Comparison of ENCODE assay signal across 19 cellular contexts in genomic region chr1:15236226-15237145, GRCh38. TPM values are rescaled to one million over a fixed set of nuclear protein-coding genes. Genes with fewer than 3 reads are reported as not detected.
DNase-seq lines count a peak whose midpoint lies in the region; TF ChIP-seq lines count a peak whose summit lies in the region.
"Had no signal": no experiment of that assay in that cellular context is flagged by ENCODE, and none has a peak within 500 bp of the region (broad histone marks: within the 10 kb centered on the region; RNA-seq: fewer than 3 reads in every experiment).

No MANE protein-coding gene starts in this region.

- no peak overlapping the region for H3K9ac ChIP-seq in neural progenitor cell

- no peaks in the 10 kb centered on the region for H3K36me3 Mint-ChIP-seq in neural progenitor cell
- H3K36me3 Mint-ChIP-seq: CD14-positive monocyte, memory B cell had no signal

- no peak overlapping the region for H3K4me2 ChIP-seq in neural progenitor cell

- H3K36me3 ChIP-seq in neural progenitor cell = no peaks in the 10 kb centered on the region
- H3K36me3 ChIP-seq: heart right ventricle, upper lobe of right lung had no signal

- peaks cover 33% of the 10 kb centered on the region for H3K4me1 Mint-ChIP-seq in neural progenitor cell

- H3K27me3 ChIP-seq in neural progenitor cell = no peaks in the 10 kb centered on the region
- H3K27me3 ChIP-seq: upper lobe of right lung had no signal

- H4K20me1 ChIP-seq in neural progenitor cell (ENCODE audit: low read depth) = no peaks in the 10 kb centered on the region

- H3F3A ChIP-seq in neural progenitor cell (ENCODE audit: low read depth) = no peaks in the 10 kb centered on the region

- H3K4me3 Mint-ChIP-seq in neural progenitor cell = no peak overlapping the region
- H3K4me3 Mint-ChIP-seq: activated B cell treated with CpG ODN at 0.5 μM for 24 hours; activated CD8-positive, alpha-beta T cell treated with anti-CD3 and anti-CD28 coated beads, Interleukin-2, amount 10 ng/mL, durations not matched to agents 7 days and 5 days; CD14-positive monocyte; memory B cell; T-helper 1 cell treated with Interleukin-12 subunit alpha and Interleukin-12 subunit beta and Interleukin-4 antibody, amounts not matched to agents 30 μg/mL and 1 μg/mL, for 36 hours had no signal

- H3K79me2 ChIP-seq in neural progenitor cell (ENCODE audit: low read depth) = no peaks in the 10 kb centered on the region

- peaks cover 3% of the 10 kb centered on the region for H3K9me3 Mint-ChIP-seq in neural progenitor cell
- H3K9me3 Mint-ChIP-seq: activated B cell treated with CpG ODN at 0.5 μM for 24 hours; memory B cell; T-helper 1 cell treated with Interleukin-12 subunit alpha and Interleukin-12 subunit beta and Interleukin-4 antibody, amounts not matched to agents 30 μg/mL and 1 μg/mL, for 36 hours had no signal

- TF ChIP-seq CTCF in astrocyte of the spinal cord (IDR thresholded peaks at IDR 0.05; ENCODE audit: low read depth, low read length) (no peak), neural progenitor cell (IDR thresholded peaks at IDR 0.05) (no peak), coronary artery (IDR thresholded peaks at IDR 0.05) (no peak)

- no peak overlapping the region for H3K27ac ChIP-seq in neural progenitor cell
- H3K27ac ChIP-seq in coronary artery = no peak overlapping the region
- H3K27ac ChIP-seq: heart right ventricle, upper lobe of right lung had no signal

- H3K4me3 ChIP-seq in astrocyte of the spinal cord (ENCODE audit: low read depth, low read length) = no peak overlapping the region
- H3K4me3 ChIP-seq in neural progenitor cell = no peak overlapping the region
- no peak overlapping the region for H3K4me3 ChIP-seq in coronary artery
- H3K4me3 ChIP-seq: heart right ventricle, upper lobe of right lung had no signal

- H3K9me3 ChIP-seq in neural progenitor cell (ENCODE audit: low read depth) = no peaks in the 10 kb centered on the region
- H3K9me3 ChIP-seq: heart right ventricle, upper lobe of right lung had no signal

- in situ Hi-C loops in astrocyte of the spinal cord (cut with HindIII; ENCODE audit: low sequenced_read_pairs) = no loop called here

- DNase-seq in GM03348 (ENCODE audit: low spot score) (peak; percentile 24), NAMALWA (ENCODE audit: low spot score) (peak; percentile 26), astrocyte of the spinal cord (ENCODE audit: low read depth, low spot score) (peak; percentile 32), neural progenitor cell (ENCODE audit: low spot score) (no peak), coronary artery (ENCODE audit: low spot score) (no peak), DMS53 (lab: John Stamatoyannopoulos, UW) (no peak), NCI-H2196 treated with DMSO at 0.1 percent for 48 hours (lab: John Stamatoyannopoulos, UW; ENCODE audit: unreplicated experiment) (no peak)
- no peak for DNase-seq in activated effector memory CD4-positive, alpha-beta T cell treated with Interleukin-2 at 50 U/mL for 16 hours
- DNase-seq: activated B cell treated with CpG ODN at 0.5 μM for 24 hours; activated CD8-positive, alpha-beta T cell treated with anti-CD3 and anti-CD28 coated beads, Interleukin-2, amount 10 ng/mL, durations not matched to agents 7 days and 5 days; heart right ventricle; NCI-H226; stimulated activated CD4-positive, alpha-beta T cell treated with anti-CD3 and anti-CD28 coated beads, Interleukin-15, amount 100 ng/mL, for 24 hours; stimulated activated naive CD8-positive, alpha-beta T cell treated with anti-CD3 and anti-CD28 coated beads, Interleukin-15, Interleukin-2, amounts not matched to agents 100 U/mL and 50 U/mL, for 24 hours had no signal

- H3K27me3 Mint-ChIP-seq in neural progenitor cell (ENCODE audit: insufficient read depth, low read depth) = peaks cover 3% of the 10 kb centered on the region

- H3K27ac Mint-ChIP-seq in neural progenitor cell = no peak overlapping the region
- H3K27ac Mint-ChIP-seq: activated B cell treated with CpG ODN at 0.5 μM for 24 hours; activated CD8-positive, alpha-beta T cell treated with anti-CD3 and anti-CD28 coated beads, Interleukin-2, amount 10 ng/mL, durations not matched to agents 7 days and 5 days; memory B cell; T-helper 1 cell treated with Interleukin-12 subunit alpha and Interleukin-12 subunit beta and Interleukin-4 antibody, amounts not matched to agents 30 μg/mL and 1 μg/mL, for 36 hours had no signal

- H3K4me1 ChIP-seq in neural progenitor cell = peaks cover 12% of the 10 kb centered on the region
- H3K4me1 ChIP-seq: upper lobe of right lung had no signal

- H2AFZ ChIP-seq in neural progenitor cell (replicated peaks) = peak overlapping the region; percentile 50

RNA-seq across cellular contexts. Expression of gene FHAD1, which starts 10.5 kb away (rescaled TPM):
- 2.9 and 9.1 TPM in 2 replicates for total RNA-seq in neural progenitor cell (ENCODE audit: low replicate concordance)
- total RNA-seq: activated B cell treated with CpG ODN at 0.5 μM for 24 hours, bronchial epithelial cell had no signal

Comparison
In these comparisons a context has a peak if more than half of its experiments do, and no peak if none do; other contexts are left out.
1. DNase-seq: peak in GM03348 (single experiment), NAMALWA (single experiment) and astrocyte of the spinal cord (single experiment); none in neural progenitor cell (single experiment), coronary artery (single experiment), activated effector memory CD4-positive, alpha-beta T cell treated with Interleukin-2 at 50 U/mL for 16 hours (single experiment), DMS53 (single experiment) and NCI-H2196 treated with DMSO at 0.1 percent for 48 hours (single experiment).